25 cellular contexts compared by ENCODE assay signal in the genomic region with DNA sequence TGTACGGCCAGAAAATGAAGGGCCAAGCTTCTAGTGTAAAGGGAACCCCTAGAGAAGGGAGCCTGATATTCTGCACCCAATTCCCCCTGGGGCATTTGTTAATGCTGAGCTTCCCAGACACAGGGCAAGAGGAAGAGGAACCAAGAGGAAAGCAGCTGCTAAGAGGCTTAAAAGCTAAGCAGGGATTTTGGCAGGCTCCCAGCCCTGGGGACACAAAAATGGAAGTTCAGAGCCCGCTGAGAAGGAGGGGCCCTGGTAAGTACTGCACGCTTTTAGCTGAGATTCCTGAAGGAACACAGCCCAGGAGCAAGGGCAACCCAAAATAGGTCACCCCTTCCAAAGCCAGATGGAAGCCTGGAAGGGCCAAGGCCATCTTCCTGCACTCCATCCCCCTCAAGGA.
A peak's percentile ranks its signal among the peaks of the same experiment; 100 is the strongest.
DNase-seq lines count a peak whose midpoint lies in the region; ATAC-seq and TF ChIP-seq lines count a peak whose summit lies in the region.
"Had no signal": no experiment of that assay in that cellular context is flagged by ENCODE, and none has a peak within 500 bp of the region (broad histone marks: within the 10 kb centered on the region; RNA-seq: fewer than 3 reads in every experiment).

No MANE protein-coding gene starts in this region.

- DNase-seq in Right ventricle myocardium inferior (ENCODE audit: missing footprints): peak; percentile 80
- DNase-seq in cardiac septum (ENCODE audit: low spot score): no peak
- peak; percentile 51 for DNase-seq in globus pallidus (ENCODE audit: low spot score)
- DNase-seq in medulla oblongata (ENCODE audit: extremely low spot score): peak; percentile 73
- no peak for DNase-seq in hepatocyte (ENCODE audit: low spot score)
- no peak for DNase-seq in T-helper 1 cell
- DNase-seq in OCI-M2 (lab: John Stamatoyannopoulos, UW; ENCODE audit: unreplicated experiment): no peak
- DNase-seq in CD14-positive monocyte (ENCODE audit: low spot score): no peak
- DNase-seq: activated CD4-positive, alpha-beta T cell treated with anti-CD3 and anti-CD28 coated beads for 1 hour; activated naive CD4-positive, alpha-beta T cell treated with anti-CD3 and anti-CD28 coated beads, Interleukin-2, amount 10 ng/mL, durations not matched to agents 7 days and 5 days; activated T-cell treated with anti-CD3 and anti-CD28 coated beads, Interleukin-2, amount 50 U/mL, for 72 hours; Caco-2; mammary epithelial cell; NCI-H1048; NCI-H187; NCI-H345; stimulated activated CD4-positive, alpha-beta T cell treated with anti-CD3 and anti-CD28 coated beads, Interleukin-4, amount 100 ng/mL, for 1 hour; stimulated activated naive CD8-positive, alpha-beta T cell treated with anti-CD3 and anti-CD28 coated beads, Interleukin-15, Interleukin-2, amounts not matched to agents 100 U/mL and 50 U/mL, for 24 hours; T1000 had no signal

- H3K4me2 ChIP-seq in hepatocyte: no peak overlapping the region

- H3K36me3 Mint-ChIP-seq in CD14-positive monocyte: no peaks in the 10 kb centered on the region
- H3K36me3 Mint-ChIP-seq: activated naive CD4-positive, alpha-beta T cell treated with anti-CD3 and anti-CD28 coated beads, Interleukin-2, amount 10 ng/mL, durations not matched to agents 7 days and 5 days had no signal

- H3K79me2 ChIP-seq in hepatocyte: no peaks in the 10 kb centered on the region

- no peak overlapping the region for H3K4me3 Mint-ChIP-seq in CD14-positive monocyte
- H3K4me3 Mint-ChIP-seq: activated naive CD4-positive, alpha-beta T cell treated with anti-CD3 and anti-CD28 coated beads, Interleukin-2, amount 10 ng/mL, durations not matched to agents 7 days and 5 days; activated T-cell treated with anti-CD3 and anti-CD28 coated beads, Interleukin-2, amount 50 U/mL, for 72 hours; B cell had no signal

- H2AFZ ChIP-seq in hepatocyte: no peak overlapping the region

- H3K27ac ChIP-seq in hepatocyte: no peak overlapping the region
- H3K27ac ChIP-seq: cardiac muscle cell, HL-60, neutrophil had no signal

- H4K20me1 ChIP-seq in hepatocyte (ENCODE audit: insufficient read depth, poor library complexity, severe bottlenecking): no peaks in the 10 kb centered on the region

- peaks cover 0 to 2% (median 0%) of the 10 kb centered on the region in 3 donors for H3K27me3 Mint-ChIP-seq in CD14-positive monocyte (ENCODE audit: low read depth in 3 of 3)
- H3K27me3 Mint-ChIP-seq: B cell had no signal

- intact Hi-C loops in Right ventricle myocardium inferior (cut with DNase I) (no loop called here), cardiac septum (cut with DNase I) (no loop called here), CD14-positive monocyte (cut with micrococcal nuclease) (no loop called here)

- peak; percentile 65 for ATAC-seq in Right ventricle myocardium inferior
- ATAC-seq: activated T-cell treated with anti-CD3 and anti-CD28 coated beads, Interleukin-2, amount 50 U/mL, for 72 hours; HepG2; stimulated activated naive CD8-positive, alpha-beta T cell treated with anti-CD3 and anti-CD28 coated beads, Interleukin-15, Interleukin-2, amounts not matched to agents 100 U/mL and 50 U/mL, for 24 hours had no signal

- peaks cover 0 to 6% (median 4%) of the 10 kb centered on the region in 7 donors for H3K9me3 Mint-ChIP-seq in CD14-positive monocyte

- H3K27ac Mint-ChIP-seq in CD14-positive monocyte: no peak overlapping the region
- H3K27ac Mint-ChIP-seq: activated naive CD4-positive, alpha-beta T cell treated with anti-CD3 and anti-CD28 coated beads, Interleukin-2, amount 10 ng/mL, durations not matched to agents 7 days and 5 days; activated T-cell treated with anti-CD3 and anti-CD28 coated beads, Interleukin-2, amount 50 U/mL, for 72 hours; B cell had no signal

- no peaks in the 10 kb centered on the region for H3K36me3 ChIP-seq in hepatocyte (replicated peaks; ENCODE audit: insufficient read depth, low read depth)
- H3K36me3 ChIP-seq: cardiac muscle cell, neutrophil, tibial artery had no signal

- 75% methylated on average over 3 of the region's 3 CpGs for WGBS in hepatocyte (ENCODE audit: low lambda C conversion rate, missing lambda C conversion rate)

- TF ChIP-seq CTCF in hepatocyte (IDR thresholded peaks at IDR 0.05; ENCODE audit: poor library complexity) (no peak), CD14-positive monocyte (IDR thresholded peaks at IDR 0.05) (no peak)

- H3K9me3 ChIP-seq in hepatocyte (ENCODE audit: low read depth): no peaks in the 10 kb centered on the region
- H3K9me3 ChIP-seq: neutrophil had no signal

- H3K9me2 ChIP-seq in hepatocyte (replicated peaks; ENCODE audit: insufficient read depth): no peaks in the 10 kb centered on the region

- no peaks in the 10 kb centered on the region for H3K27me3 ChIP-seq in hepatocyte
- H3K27me3 ChIP-seq: cardiac muscle cell, neutrophil, tibial artery had no signal

- no peak overlapping the region for H3K4me3 ChIP-seq in hepatocyte
- H3K4me3 ChIP-seq: cardiac muscle cell, tibial artery had no signal

- H3K4me1 ChIP-seq in hepatocyte (ENCODE audit: insufficient read depth): no peaks in the 10 kb centered on the region
- H3K4me1 ChIP-seq: Caco-2 had no signal

- no peaks in the 10 kb centered on the region for H3K4me1 Mint-ChIP-seq in CD14-positive monocyte
- H3K4me1 Mint-ChIP-seq: B cell had no signal

Comparison
In these comparisons a context has a peak if more than half of its experiments do, and no peak if none do; other contexts are left out.
1. DNase-seq: peak in Right ventricle myocardium inferior (single experiment), globus pallidus (single experiment) and medulla oblongata (single experiment); none in cardiac septum (single experiment), hepatocyte (single experiment), T-helper 1 cell (0 of 5), OCI-M2 (single experiment) and CD14-positive monocyte (single experiment).